In genomic region chr6:154343473-154344308, GRCh38 we compare ENCODE assay signal across 8 cellular contexts.
DNase-seq lines count a peak whose midpoint lies in the region; ATAC-seq and TF ChIP-seq lines count a peak whose summit lies in the region.

No MANE protein-coding gene starts in this region.

- H3K4me3 ChIP-seq in mucosa of stomach (ENCODE audit: low read length) (peak overlapping the region; percentile 11), tibial artery (no peak overlapping the region)

- peak overlapping the region; percentile 49 for H3K9ac ChIP-seq in mucosa of stomach (ENCODE audit: low read length)

- ATAC-seq in HG02571 (IDR thresholded peaks at IDR 0.05; ENCODE audit: unreplicated experiment) (no peak), GM19395 (IDR thresholded peaks at IDR 0.05; ENCODE audit: unreplicated experiment) (no peak), GM19324 (IDR thresholded peaks at IDR 0.05; ENCODE audit: low FRiP score, unreplicated experiment) (no peak)

- no peak for TF ChIP-seq CTCF in tibial artery (IDR thresholded peaks at IDR 0.05)

- H3K27me3 ChIP-seq in mucosa of stomach (ENCODE audit: control insufficient read depth, insufficient read depth, low read length) (no peaks in the 10 kb centered on the region), tibial artery (no peaks in the 10 kb centered on the region)

- peak; percentile 42 for DNase-seq in EL
- peak; percentile 65 for DNase-seq in NCI-H2227 treated with DMSO at 0.1 percent for 48 hours (lab: John Stamatoyannopoulos, UW)
- DNase-seq in ecto neural progenitor cell (ENCODE audit: low spot score) = peak; percentile 59
- no peak for DNase-seq in tibial artery

- intact Hi-C loops in tibial artery (cut with DNase I; ENCODE audit: low total_unique reads) = no loop called here

- no peaks in the 10 kb centered on the region for H3K36me3 ChIP-seq in mucosa of stomach (ENCODE audit: control insufficient read depth, insufficient read depth, low read length)
- no peaks in the 10 kb centered on the region for H3K36me3 ChIP-seq in tibial artery

- no peak overlapping the region for H3K27ac ChIP-seq in tibial artery

- peaks cover 8% of the 10 kb centered on the region for H3K4me1 ChIP-seq in mucosa of stomach (ENCODE audit: control insufficient read depth, insufficient read depth, low read length)
- no peaks in the 10 kb centered on the region for H3K4me1 ChIP-seq in tibial artery

- no peaks in the 10 kb centered on the region for H3K9me3 ChIP-seq in mucosa of stomach (ENCODE audit: control insufficient read depth, low read length)
- no peaks in the 10 kb centered on the region for H3K9me3 ChIP-seq in tibial artery

Comparison
In these comparisons a context has a peak if more than half of its experiments do, and no peak if none do; other contexts are left out.
1. DNase-seq: peak in EL (single experiment), NCI-H2227 treated with DMSO at 0.1 percent for 48 hours (single experiment) and ecto neural progenitor cell (single experiment); none in tibial artery (0 of 2).